ENCODE assay signal across 1 cellular context in genomic region chr6:41545703-41546474, GRCh38.
TF ChIP-seq lines count a peak whose summit lies in the region.

Gene FOXP4, plus strand, starts transcription at chr6:41546381. Its CDS starts 19,380 bp downstream, at chr6:41565761.

TF ChIP-seq in GM23338, 12 proteins besides CTCF, POLR2A, EP300 and RAD21 (continued from another document):
- no peak for TF ChIP-seq REST (IDR thresholded peaks at IDR 0.05; ENCODE audit: unreplicated experiment)
TF ChIP-seq in GM23338: peak in this region for 2.
